In the genomic region with DNA sequence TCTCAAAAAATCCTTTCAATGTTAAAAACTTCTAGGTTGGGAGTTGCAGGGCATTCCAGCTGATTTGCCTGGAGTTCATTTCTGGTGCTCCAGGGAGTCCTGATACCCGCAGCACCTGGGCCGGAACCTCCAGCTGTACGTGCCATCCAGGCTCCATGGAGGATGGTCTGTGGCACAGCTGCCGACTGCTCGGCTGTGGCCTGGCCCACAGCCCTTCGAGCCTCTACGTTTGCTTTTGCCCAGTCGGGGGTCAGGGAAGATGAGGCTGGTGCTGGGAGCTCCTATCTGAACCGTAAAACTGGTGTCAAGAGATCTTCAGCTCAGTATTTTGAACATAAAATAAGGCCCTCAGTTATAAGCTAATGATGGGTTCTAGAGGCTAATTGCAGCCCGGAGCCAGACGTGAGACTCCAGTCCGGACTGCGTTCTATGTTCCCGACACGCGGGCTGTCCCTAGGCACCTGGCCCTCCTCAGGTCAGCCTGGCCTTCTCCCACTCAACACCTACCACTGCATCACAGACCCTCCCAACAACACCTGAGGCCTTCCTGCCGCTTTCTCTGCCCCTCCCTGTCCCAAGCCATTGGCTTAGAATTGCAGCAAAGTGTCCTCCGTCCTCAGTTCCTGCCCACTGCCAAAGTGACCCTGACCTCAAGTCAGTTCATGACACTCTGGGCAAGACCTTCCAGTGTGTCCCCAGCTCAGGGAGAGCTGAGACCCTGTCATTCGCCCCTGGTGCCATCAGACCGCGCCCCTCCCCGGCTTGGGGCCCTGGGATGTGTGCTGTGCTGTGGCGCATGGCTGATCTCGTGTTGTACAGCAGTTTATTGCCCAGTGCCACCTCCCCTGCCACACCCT, we compare ENCODE assay signal across 1 cellular context.
A peak's percentile ranks its signal among the peaks of the same experiment; 100 is the strongest.
TF ChIP-seq lines count a peak whose summit lies in the region.

No MANE protein-coding gene starts in this region.

TF ChIP-seq in WTC11, 78 proteins besides CTCF, POLR2A, EP300 and RAD21 (continued from another document):
- TF ChIP-seq, protein P1, sequence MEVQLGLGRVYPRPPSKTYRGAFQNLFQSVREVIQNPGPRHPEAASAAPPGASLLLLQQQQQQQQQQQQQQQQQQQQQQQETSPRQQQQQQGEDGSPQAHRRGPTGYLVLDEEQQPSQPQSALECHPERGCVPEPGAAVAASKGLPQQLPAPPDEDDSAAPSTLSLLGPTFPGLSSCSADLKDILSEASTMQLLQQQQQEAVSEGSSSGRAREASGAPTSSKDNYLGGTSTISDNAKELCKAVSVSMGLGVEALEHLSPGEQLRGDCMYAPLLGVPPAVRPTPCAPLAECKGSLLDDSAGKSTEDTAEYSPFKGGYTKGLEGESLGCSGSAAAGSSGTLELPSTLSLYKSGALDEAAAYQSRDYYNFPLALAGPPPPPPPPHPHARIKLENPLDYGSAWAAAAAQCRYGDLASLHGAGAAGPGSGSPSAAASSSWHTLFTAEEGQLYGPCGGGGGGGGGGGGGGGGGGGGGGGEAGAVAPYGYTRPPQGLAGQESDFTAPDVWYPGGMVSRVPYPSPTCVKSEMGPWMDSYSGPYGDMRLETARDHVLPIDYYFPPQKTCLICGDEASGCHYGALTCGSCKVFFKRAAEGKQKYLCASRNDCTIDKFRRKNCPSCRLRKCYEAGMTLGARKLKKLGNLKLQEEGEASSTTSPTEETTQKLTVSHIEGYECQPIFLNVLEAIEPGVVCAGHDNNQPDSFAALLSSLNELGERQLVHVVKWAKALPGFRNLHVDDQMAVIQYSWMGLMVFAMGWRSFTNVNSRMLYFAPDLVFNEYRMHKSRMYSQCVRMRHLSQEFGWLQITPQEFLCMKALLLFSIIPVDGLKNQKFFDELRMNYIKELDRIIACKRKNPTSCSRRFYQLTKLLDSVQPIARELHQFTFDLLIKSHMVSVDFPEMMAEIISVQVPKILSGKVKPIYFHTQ (CRISPR knock-in tag; IDR thresholded peaks at IDR 0.05): 0 out of 2 replicates have a peak, but pooled peaks have one; percentile 4
- TF ChIP-seq FOXP1 (CRISPR knock-in tag; IDR thresholded peaks at IDR 0.05; ENCODE audit: borderline replicate concordance): peak; percentile 42; the same call in 1 of the 2 replicates
- TF ChIP-seq, protein P2, sequence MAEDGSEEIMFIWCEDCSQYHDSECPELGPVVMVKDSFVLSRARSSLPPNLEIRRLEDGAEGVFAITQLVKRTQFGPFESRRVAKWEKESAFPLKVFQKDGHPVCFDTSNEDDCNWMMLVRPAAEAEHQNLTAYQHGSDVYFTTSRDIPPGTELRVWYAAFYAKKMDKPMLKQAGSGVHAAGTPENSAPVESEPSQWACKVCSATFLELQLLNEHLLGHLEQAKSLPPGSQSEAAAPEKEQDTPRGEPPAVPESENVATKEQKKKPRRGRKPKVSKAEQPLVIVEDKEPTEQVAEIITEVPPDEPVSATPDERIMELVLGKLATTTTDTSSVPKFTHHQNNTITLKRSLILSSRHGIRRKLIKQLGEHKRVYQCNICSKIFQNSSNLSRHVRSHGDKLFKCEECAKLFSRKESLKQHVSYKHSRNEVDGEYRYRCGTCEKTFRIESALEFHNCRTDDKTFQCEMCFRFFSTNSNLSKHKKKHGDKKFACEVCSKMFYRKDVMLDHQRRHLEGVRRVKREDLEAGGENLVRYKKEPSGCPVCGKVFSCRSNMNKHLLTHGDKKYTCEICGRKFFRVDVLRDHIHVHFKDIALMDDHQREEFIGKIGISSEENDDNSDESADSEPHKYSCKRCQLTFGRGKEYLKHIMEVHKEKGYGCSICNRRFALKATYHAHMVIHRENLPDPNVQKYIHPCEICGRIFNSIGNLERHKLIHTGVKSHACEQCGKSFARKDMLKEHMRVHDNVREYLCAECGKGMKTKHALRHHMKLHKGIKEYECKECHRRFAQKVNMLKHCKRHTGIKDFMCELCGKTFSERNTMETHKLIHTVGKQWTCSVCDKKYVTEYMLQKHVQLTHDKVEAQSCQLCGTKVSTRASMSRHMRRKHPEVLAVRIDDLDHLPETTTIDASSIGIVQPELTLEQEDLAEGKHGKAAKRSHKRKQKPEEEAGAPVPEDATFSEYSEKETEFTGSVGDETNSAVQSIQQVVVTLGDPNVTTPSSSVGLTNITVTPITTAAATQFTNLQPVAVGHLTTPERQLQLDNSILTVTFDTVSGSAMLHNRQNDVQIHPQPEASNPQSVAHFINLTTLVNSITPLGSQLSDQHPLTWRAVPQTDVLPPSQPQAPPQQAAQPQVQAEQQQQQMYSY (CRISPR knock-in tag; IDR thresholded peaks at IDR 0.05): no peak
- TF ChIP-seq ATF3 (CRISPR knock-in tag; conservative IDR thresholded peaks at IDR 0.05): no peak
